In the genomic region with DNA sequence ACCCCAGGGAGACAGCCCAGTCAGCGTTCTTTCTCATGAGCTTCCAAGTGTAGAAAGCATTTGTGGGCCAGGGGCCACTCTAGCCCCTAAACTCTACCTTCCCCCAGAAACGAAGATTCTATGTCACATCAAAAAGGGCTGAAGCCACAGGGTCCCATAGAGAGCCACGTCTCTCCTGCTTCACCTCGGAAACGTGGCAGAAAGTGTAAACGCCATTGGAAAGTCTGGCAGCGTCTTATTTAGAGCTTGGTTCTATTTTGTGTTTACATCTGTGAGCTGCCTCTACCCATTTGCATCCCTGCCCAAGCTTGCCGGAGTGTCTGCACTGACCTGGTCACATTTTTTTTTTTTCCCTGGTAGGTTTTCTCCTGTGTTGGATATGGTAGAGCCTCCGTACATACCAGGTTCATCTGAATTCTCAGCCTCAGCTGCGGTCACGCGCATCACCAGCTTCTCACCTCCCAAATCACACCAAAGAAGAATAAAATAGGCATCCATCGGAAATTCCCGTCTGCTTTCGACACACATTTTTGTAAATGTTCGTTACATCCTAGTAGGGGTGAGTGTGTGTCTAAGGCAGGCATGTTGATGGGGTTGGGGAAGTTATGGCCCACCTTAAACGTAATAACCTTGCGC, we compare ENCODE assay signal across 25 cellular contexts.
"Had no signal": no experiment of that assay in that cellular context is flagged by ENCODE, and none has a peak within 500 bp of the region (broad histone marks: within the 10 kb centered on the region; RNA-seq: fewer than 3 reads in every experiment).

No MANE protein-coding gene starts in this region.

- H3K9me3 Mint-ChIP-seq: activated CD8-positive, alpha-beta T cell treated with anti-CD3 and anti-CD28 coated beads for 36 hours; activated naive CD4-positive, alpha-beta T cell treated with anti-CD3 and anti-CD28 coated beads, Interleukin-2, amount 10 ng/mL, durations not matched to agents 7 days and 5 days; activated T-helper 17 cell treated with anti-CD3 and anti-CD28 coated beads, Interleukin-2, amount 50 U/mL, for 72 hours; T-helper 2 cell treated with Interferon-gamma antibody and Interleukin-4, amounts not matched to agents 5 μg/mL and 100 μg/mL, for 36 hours had no signal

- H3K9me3 ChIP-seq: breast epithelium, SJCRH30, SK-N-SH had no signal

- H3K9ac ChIP-seq: KMS-11, SK-N-SH had no signal

- H3K4me1 ChIP-seq: breast epithelium had no signal

- H3K4me2 ChIP-seq: KMS-11, SK-N-SH had no signal

- H3K36me3 ChIP-seq: breast epithelium, SJCRH30 had no signal

- H3K27me3 ChIP-seq: breast epithelium, SJCRH30 had no signal

- H3K4me1 Mint-ChIP-seq: activated T-helper 17 cell treated with anti-CD3 and anti-CD28 coated beads, Interleukin-2, amount 50 U/mL, for 72 hours had no signal

- H3K4me3 ChIP-seq: breast epithelium, SJCRH30 had no signal

- DNase-seq: activated CD4-positive, alpha-beta T cell treated with anti-CD3 and anti-CD28 coated beads for 4 hours; activated CD8-positive, alpha-beta T cell treated with anti-CD3 and anti-CD28 coated beads for 36 hours; activated gamma-delta T cell; activated naive CD4-positive, alpha-beta T cell treated with anti-CD3 and anti-CD28 coated beads, Interleukin-2, amount 10 ng/mL, durations not matched to agents 7 days and 5 days; activated T-cell treated with anti-CD3 and anti-CD28 coated beads for 4 hours; activated T-cell treated with anti-CD3 and anti-CD28 coated beads, Interleukin-2, amount 50 U/mL, for 48 hours; aorta; caudate nucleus; NCI-H1092; NCI-H1417; NCI-H1694 treated with DMSO at 0.1 percent for 48 hours; NCI-H2029 treated with DMSO at 0.1 percent for 48 hours; NCI-H345; NCI-H510A; NCI-H69; NK-92 treated with Interleukin-12 subunit alpha and Interleukin-12 subunit beta, amount 100 ng/mL, for 24 hours; OCI-M1; Right ventricle myocardium superior; SJCRH30; SK-N-SH had no signal

- H3K27ac Mint-ChIP-seq: activated CD8-positive, alpha-beta T cell treated with anti-CD3 and anti-CD28 coated beads for 36 hours; activated naive CD4-positive, alpha-beta T cell treated with anti-CD3 and anti-CD28 coated beads, Interleukin-2, amount 10 ng/mL, durations not matched to agents 7 days and 5 days; activated T-helper 17 cell treated with anti-CD3 and anti-CD28 coated beads, Interleukin-2, amount 50 U/mL, for 72 hours; T-helper 2 cell treated with Interferon-gamma antibody and Interleukin-4, amounts not matched to agents 5 μg/mL and 100 μg/mL, for 36 hours had no signal

- H3K27ac ChIP-seq: breast epithelium, KMS-11, RWPE1, SJCRH30 had no signal

- H3K4me3 Mint-ChIP-seq: activated CD8-positive, alpha-beta T cell treated with anti-CD3 and anti-CD28 coated beads for 36 hours; activated naive CD4-positive, alpha-beta T cell treated with anti-CD3 and anti-CD28 coated beads, Interleukin-2, amount 10 ng/mL, durations not matched to agents 7 days and 5 days; activated T-helper 17 cell treated with anti-CD3 and anti-CD28 coated beads, Interleukin-2, amount 50 U/mL, for 72 hours; T-helper 2 cell treated with Interferon-gamma antibody and Interleukin-4, amounts not matched to agents 5 μg/mL and 100 μg/mL, for 36 hours had no signal

- H3K36me3 Mint-ChIP-seq: activated naive CD4-positive, alpha-beta T cell treated with anti-CD3 and anti-CD28 coated beads, Interleukin-2, amount 10 ng/mL, durations not matched to agents 7 days and 5 days had no signal
